26 cellular contexts compared by ENCODE assay signal in genomic region chr4:8219236-8219635, GRCh38. TPM values are rescaled to one million over a fixed set of nuclear protein-coding genes. Genes with fewer than 3 reads are reported as not detected.
"Had no signal": no experiment of that assay in that cellular context is flagged by ENCODE, and none has a peak within 500 bp of the region (broad histone marks: within the 10 kb centered on the region; RNA-seq: fewer than 3 reads in every experiment).

No MANE protein-coding gene starts in this region.

- H3K4me3 ChIP-seq: psoas muscle, suprapubic skin, tibial artery, upper lobe of right lung had no signal

- H3K9ac ChIP-seq: parathyroid adenoma had no signal

- ATAC-seq: activated CD4-positive, alpha-beta T cell treated with anti-CD3 and anti-CD28 coated beads for 36 hours; activated CD8-positive, alpha-beta memory T cell treated with anti-CD3 and anti-CD28 coated beads, Interleukin-2, amount 10 ng/mL, durations not matched to agents 7 days and 5 days; activated CD8-positive, alpha-beta T cell treated with anti-CD3 and anti-CD28 coated beads, Interleukin-2, amount 10 ng/mL, durations not matched to agents 7 days and 5 days; activated naive CD4-positive, alpha-beta T cell treated with anti-CD3 and anti-CD28 coated beads, Interleukin-2, amount 50 U/mL, for 72 hours; left cardiac atrium; naive thymus-derived CD4-positive, alpha-beta T cell; psoas muscle; upper lobe of right lung had no signal

- H3K9me3 Mint-ChIP-seq: activated naive CD4-positive, alpha-beta T cell treated with anti-CD3 and anti-CD28 coated beads, Interleukin-2, amount 50 U/mL, for 72 hours; mesothelial cell of epicardium; naive thymus-derived CD4-positive, alpha-beta T cell; neural crest cell had no signal

- H3K4me3 Mint-ChIP-seq: activated CD4-positive, alpha-beta T cell treated with anti-CD3 and anti-CD28 coated beads for 36 hours; activated CD8-positive, alpha-beta memory T cell treated with anti-CD3 and anti-CD28 coated beads, Interleukin-2, amount 10 ng/mL, durations not matched to agents 7 days and 5 days; activated CD8-positive, alpha-beta T cell treated with anti-CD3 and anti-CD28 coated beads, Interleukin-2, amount 10 ng/mL, durations not matched to agents 7 days and 5 days; mesothelial cell of epicardium; naive thymus-derived CD4-positive, alpha-beta T cell; neural crest cell had no signal

- H3K9me3 ChIP-seq: psoas muscle, suprapubic skin, tibial artery, upper lobe of right lung had no signal

- H3K27me3 Mint-ChIP-seq: activated CD4-positive, alpha-beta T cell treated with anti-CD3 and anti-CD28 coated beads for 36 hours; activated CD8-positive, alpha-beta memory T cell treated with anti-CD3 and anti-CD28 coated beads, Interleukin-2, amount 10 ng/mL, durations not matched to agents 7 days and 5 days; naive thymus-derived CD4-positive, alpha-beta T cell had no signal

- FAIRE-seq: bronchial epithelial cell, colon, frontal cortex, islet of Langerhans had no signal

- H3K4me1 ChIP-seq: psoas muscle had no signal

- DNase-seq: activated CD4-positive, alpha-beta T cell treated with anti-CD3 and anti-CD28 coated beads for 36 hours; activated CD4-positive, CD25-positive, alpha-beta regulatory T cell; activated CD8-positive, alpha-beta memory T cell treated with anti-CD3 and anti-CD28 coated beads, Interleukin-2, amount 10 ng/mL, durations not matched to agents 7 days and 5 days; activated CD8-positive, alpha-beta T cell treated with anti-CD3 and anti-CD28 coated beads, Interleukin-2, amount 10 ng/mL, durations not matched to agents 7 days and 5 days; activated naive CD4-positive, alpha-beta T cell; activated T-cell treated with anti-CD3 and anti-CD28 coated beads, Interleukin-2, amount 50 U/mL, for 48 hours; dermis blood vessel endothelial cell; effector CD8-positive, alpha-beta T cell; left cardiac atrium; naive thymus-derived CD4-positive, alpha-beta T cell; occipital lobe; psoas muscle; stimulated activated CD4-positive, alpha-beta T cell treated with anti-CD3 and anti-CD28 coated beads, Interleukin-15, amount 100 ng/mL, for 24 hours; stimulated activated CD4-positive, alpha-beta T cell treated with anti-CD3 and anti-CD28 coated beads, Interleukin-2, amount 100 ng/mL, for 24 hours; stimulated activated naive CD4-positive, alpha-beta T cell; tibial artery; upper lobe of right lung had no signal

- H3K27ac ChIP-seq: parathyroid adenoma, psoas muscle, suprapubic skin, tibial artery, upper lobe of right lung had no signal

- H3K27me3 ChIP-seq: suprapubic skin, upper lobe of right lung had no signal

- H3K27ac Mint-ChIP-seq: activated CD4-positive, alpha-beta T cell treated with anti-CD3 and anti-CD28 coated beads for 36 hours; activated CD8-positive, alpha-beta memory T cell treated with anti-CD3 and anti-CD28 coated beads, Interleukin-2, amount 10 ng/mL, durations not matched to agents 7 days and 5 days; activated CD8-positive, alpha-beta T cell treated with anti-CD3 and anti-CD28 coated beads, Interleukin-2, amount 10 ng/mL, durations not matched to agents 7 days and 5 days; activated naive CD4-positive, alpha-beta T cell treated with anti-CD3 and anti-CD28 coated beads, Interleukin-2, amount 50 U/mL, for 72 hours; mesothelial cell of epicardium had no signal

RNA-seq across cellular contexts. Expression of gene HTRA3, which starts 50.3 kb away (rescaled TPM):
- total RNA-seq: activated CD4-positive, alpha-beta T cell treated with anti-CD3 and anti-CD28 coated beads for 36 hours; activated CD8-positive, alpha-beta memory T cell treated with anti-CD3 and anti-CD28 coated beads, Interleukin-2, amount 10 ng/mL, durations not matched to agents 7 days and 5 days; activated CD8-positive, alpha-beta T cell treated with anti-CD3 and anti-CD28 coated beads, Interleukin-2, amount 10 ng/mL, durations not matched to agents 7 days and 5 days; activated naive CD4-positive, alpha-beta T cell treated with anti-CD3 and anti-CD28 coated beads, Interleukin-2, amount 50 U/mL, for 72 hours; naive thymus-derived CD4-positive, alpha-beta T cell had no signal
- polyA plus RNA-seq: naive thymus-derived CD4-positive, alpha-beta T cell had no signal
